39 cellular contexts compared by ENCODE assay signal in genomic region chr5:88425124-88425523, GRCh38.
"Had no signal": no experiment of that assay in that cellular context is flagged by ENCODE, and none has a peak within 500 bp of the region (broad histone marks: within the 10 kb centered on the region; RNA-seq: fewer than 3 reads in every experiment).

No MANE protein-coding gene starts in this region.

- H3K4me1 ChIP-seq: adrenal gland, ascending aorta, body of pancreas, breast epithelium had no signal

- ATAC-seq: activated naive CD4-positive, alpha-beta T cell treated with anti-CD3 and anti-CD28 coated beads, Interleukin-2, amount 50 U/mL, for 72 hours; activated naive CD8-positive, alpha-beta T cell treated with anti-CD3 and anti-CD28 coated beads, Interleukin-2, amount 50 U/mL, for 24 hours; activated T-cell treated with anti-CD3 and anti-CD28 coated beads, Interleukin-2, amount 50 U/mL, for 4 hours; activated T-cell treated with anti-CD3 and anti-CD28 coated beads, Interleukin-2, amount 50 U/mL, for 72 hours; activated T-helper 17 cell treated with anti-CD3 and anti-CD28 coated beads, Interleukin-2, amount 50 U/mL, for 72 hours; body of pancreas had no signal

- DNase-seq: activated effector memory CD4-positive, alpha-beta T cell treated with anti-CD3 and anti-CD28 coated beads, Interleukin-2, amount 50 U/mL, for 16 hours; activated effector memory CD4-positive, alpha-beta T cell treated with Interleukin-2 at 50 U/mL for 16 hours; activated gamma-delta T cell; activated gamma-delta T cell treated with Interleukin-2 at 50 U/mL for 16 hours; activated naive CD4-positive, alpha-beta T cell; activated naive CD4-positive, alpha-beta T cell treated with anti-CD3 and anti-CD28 coated beads for 36 hours; activated naive CD4-positive, alpha-beta T cell treated with anti-CD3 and anti-CD28 coated beads, Interleukin-2, amount 10 ng/mL, durations not matched to agents 7 days and 5 days; activated naive CD4-positive, alpha-beta T cell treated with anti-CD3 and anti-CD28 coated beads, Interleukin-2, amount 50 U/mL, for 16 hours; activated naive CD4-positive, alpha-beta T cell treated with Interleukin-2 at 50 U/mL for 16 hours; activated naive CD8-positive, alpha-beta T cell treated with anti-CD3 and anti-CD28 coated beads for 36 hours; activated naive CD8-positive, alpha-beta T cell treated with anti-CD3 and anti-CD28 coated beads, Interleukin-2, amount 10 ng/mL, durations not matched to agents 7 days and 5 days; activated naive CD8-positive, alpha-beta T cell treated with anti-CD3 and anti-CD28 coated beads, Interleukin-2, amount 50 U/mL, for 24 hours; activated T-cell treated with anti-CD3 and anti-CD28 coated beads, Interleukin-2, amount 50 U/mL, for 1 hour; activated T-cell treated with anti-CD3 and anti-CD28 coated beads, Interleukin-2, amount 50 U/mL, for 24 hours; activated T-cell treated with anti-CD3 and anti-CD28 coated beads, Interleukin-2, amount 50 U/mL, for 4 hours; activated T-cell treated with anti-CD3 and anti-CD28 coated beads, Interleukin-2, amount 50 U/mL, for 48 hours; activated T-cell treated with anti-CD3 and anti-CD28 coated beads, Interleukin-2, amount 50 U/mL, for 72 hours; adrenal gland; amniotic stem cell; amygdala; anterior cingulate cortex; aorta; body of pancreas; brain microvascular endothelial cell; caudate nucleus; central memory CD4-positive, alpha-beta T cell; cerebellar nuclear complex had no signal

- H3K36me3 ChIP-seq: adrenal gland, ascending aorta, brain microvascular endothelial cell, breast epithelium, cardiac muscle cell had no signal

- H3K27ac ChIP-seq: adrenal gland, ascending aorta, body of pancreas, brain microvascular endothelial cell, breast epithelium, cardiac muscle cell had no signal

- H3K27me3 Mint-ChIP-seq: activated naive CD4-positive, alpha-beta T cell treated with anti-CD3 and anti-CD28 coated beads, Interleukin-2, amount 10 ng/mL, durations not matched to agents 7 days and 5 days; activated naive CD8-positive, alpha-beta T cell treated with anti-CD3 and anti-CD28 coated beads, Interleukin-2, amount 10 ng/mL, durations not matched to agents 7 days and 5 days; central memory CD8-positive, alpha-beta T cell had no signal

- H3K4me3 Mint-ChIP-seq: activated naive CD4-positive, alpha-beta T cell treated with anti-CD3 and anti-CD28 coated beads for 36 hours; activated naive CD4-positive, alpha-beta T cell treated with anti-CD3 and anti-CD28 coated beads, Interleukin-2, amount 10 ng/mL, durations not matched to agents 7 days and 5 days; activated naive CD4-positive, alpha-beta T cell treated with anti-CD3 and anti-CD28 coated beads, Interleukin-2, amount 50 U/mL, for 24 hours; activated naive CD8-positive, alpha-beta T cell; activated naive CD8-positive, alpha-beta T cell treated with anti-CD3 and anti-CD28 coated beads for 36 hours; activated naive CD8-positive, alpha-beta T cell treated with anti-CD3 and anti-CD28 coated beads, Interleukin-2, amount 10 ng/mL, durations not matched to agents 7 days and 5 days; activated naive CD8-positive, alpha-beta T cell treated with anti-CD3 and anti-CD28 coated beads, Interleukin-2, amount 50 U/mL, for 24 hours; activated T-cell treated with anti-CD3 and anti-CD28 coated beads, Interleukin-2, amount 50 U/mL, for 24 hours; activated T-cell treated with anti-CD3 and anti-CD28 coated beads, Interleukin-2, amount 50 U/mL, for 4 hours; activated T-cell treated with anti-CD3 and anti-CD28 coated beads, Interleukin-2, amount 50 U/mL, for 72 hours; activated T-helper 1 cell treated with anti-CD3 and anti-CD28 coated beads, Interleukin-12 subunit alpha, Interleukin-12 subunit beta, Interleukin-2, Interleukin-4 antibody, amounts not matched to agents 30 ng/mL and 10 ng/mL and 1 ng/mL, durations not matched to agents 14 hours and 24 hours and 36 hours; activated T-helper 17 cell treated with anti-CD3 and anti-CD28 coated beads, Interleukin-2, amount 50 U/mL, for 72 hours; central memory CD8-positive, alpha-beta T cell had no signal

- FAIRE-seq: astrocyte, bronchial epithelial cell had no signal

- H3K27me3 ChIP-seq: adrenal gland, ascending aorta, body of pancreas, brain microvascular endothelial cell, breast epithelium, cardiac muscle cell had no signal

- H3K9me3 Mint-ChIP-seq: activated naive CD4-positive, alpha-beta T cell treated with anti-CD3 and anti-CD28 coated beads for 36 hours; activated naive CD4-positive, alpha-beta T cell treated with anti-CD3 and anti-CD28 coated beads, Interleukin-2, amount 10 ng/mL, durations not matched to agents 7 days and 5 days; activated naive CD4-positive, alpha-beta T cell treated with anti-CD3 and anti-CD28 coated beads, Interleukin-2, amount 50 U/mL, for 24 hours; activated naive CD4-positive, alpha-beta T cell treated with anti-CD3 and anti-CD28 coated beads, Interleukin-2, amount 50 U/mL, for 72 hours; activated naive CD8-positive, alpha-beta T cell treated with anti-CD3 and anti-CD28 coated beads for 36 hours; activated naive CD8-positive, alpha-beta T cell treated with anti-CD3 and anti-CD28 coated beads, Interleukin-2, amount 10 ng/mL, durations not matched to agents 7 days and 5 days; activated naive CD8-positive, alpha-beta T cell treated with anti-CD3 and anti-CD28 coated beads, Interleukin-2, amount 50 U/mL, for 24 hours; activated T-cell treated with anti-CD3 and anti-CD28 coated beads, Interleukin-2, amount 50 U/mL, for 24 hours; activated T-cell treated with anti-CD3 and anti-CD28 coated beads, Interleukin-2, amount 50 U/mL, for 4 hours; activated T-cell treated with anti-CD3 and anti-CD28 coated beads, Interleukin-2, amount 50 U/mL, for 72 hours; activated T-helper 1 cell treated with anti-CD3 and anti-CD28 coated beads, Interleukin-12 subunit alpha, Interleukin-12 subunit beta, Interleukin-2, Interleukin-4 antibody, amounts not matched to agents 30 ng/mL and 10 ng/mL and 1 ng/mL, durations not matched to agents 14 hours and 24 hours and 36 hours; activated T-helper 17 cell treated with anti-CD3 and anti-CD28 coated beads, Interleukin-2, amount 50 U/mL, for 72 hours; activated T-helper 2 cell treated with anti-CD3 and anti-CD28 coated beads, Interferon-gamma antibody, Interleukin-2, Interleukin-4, amounts not matched to agents 10 μg/mL and 5 μg/mL and 100 μg/mL, durations not matched to agents 14 hours and 24 hours and 36 hours; central memory CD8-positive, alpha-beta T cell had no signal

- H3K4me1 Mint-ChIP-seq: activated naive CD4-positive, alpha-beta T cell treated with anti-CD3 and anti-CD28 coated beads, Interleukin-2, amount 10 ng/mL, durations not matched to agents 7 days and 5 days; activated naive CD4-positive, alpha-beta T cell treated with anti-CD3 and anti-CD28 coated beads, Interleukin-2, amount 50 U/mL, for 24 hours; activated naive CD8-positive, alpha-beta T cell treated with anti-CD3 and anti-CD28 coated beads for 36 hours; activated naive CD8-positive, alpha-beta T cell treated with anti-CD3 and anti-CD28 coated beads, Interleukin-2, amount 10 ng/mL, durations not matched to agents 7 days and 5 days; activated naive CD8-positive, alpha-beta T cell treated with anti-CD3 and anti-CD28 coated beads, Interleukin-2, amount 50 U/mL, for 24 hours; activated T-helper 17 cell treated with anti-CD3 and anti-CD28 coated beads, Interleukin-2, amount 50 U/mL, for 72 hours; central memory CD8-positive, alpha-beta T cell had no signal

- H3K9me3 ChIP-seq: adrenal gland, ascending aorta, body of pancreas, breast epithelium had no signal

- H3K27ac Mint-ChIP-seq: activated naive CD4-positive, alpha-beta T cell treated with anti-CD3 and anti-CD28 coated beads for 36 hours; activated naive CD4-positive, alpha-beta T cell treated with anti-CD3 and anti-CD28 coated beads, Interleukin-2, amount 10 ng/mL, durations not matched to agents 7 days and 5 days; activated naive CD4-positive, alpha-beta T cell treated with anti-CD3 and anti-CD28 coated beads, Interleukin-2, amount 50 U/mL, for 24 hours; activated naive CD4-positive, alpha-beta T cell treated with anti-CD3 and anti-CD28 coated beads, Interleukin-2, amount 50 U/mL, for 72 hours; activated naive CD8-positive, alpha-beta T cell; activated naive CD8-positive, alpha-beta T cell treated with anti-CD3 and anti-CD28 coated beads for 36 hours; activated naive CD8-positive, alpha-beta T cell treated with anti-CD3 and anti-CD28 coated beads, Interleukin-2, amount 10 ng/mL, durations not matched to agents 7 days and 5 days; activated naive CD8-positive, alpha-beta T cell treated with anti-CD3 and anti-CD28 coated beads, Interleukin-2, amount 50 U/mL, for 24 hours; activated T-cell treated with anti-CD3 and anti-CD28 coated beads, Interleukin-2, amount 50 U/mL, for 24 hours; activated T-cell treated with anti-CD3 and anti-CD28 coated beads, Interleukin-2, amount 50 U/mL, for 72 hours; activated T-helper 1 cell treated with anti-CD3 and anti-CD28 coated beads, Interleukin-12 subunit alpha, Interleukin-12 subunit beta, Interleukin-2, Interleukin-4 antibody, amounts not matched to agents 30 ng/mL and 10 ng/mL and 1 ng/mL, durations not matched to agents 14 hours and 24 hours and 36 hours; activated T-helper 17 cell treated with anti-CD3 and anti-CD28 coated beads, Interleukin-2, amount 50 U/mL, for 72 hours; activated T-helper 2 cell treated with anti-CD3 and anti-CD28 coated beads, Interferon-gamma antibody, Interleukin-2, Interleukin-4, amounts not matched to agents 10 μg/mL and 5 μg/mL and 100 μg/mL, durations not matched to agents 14 hours and 24 hours and 36 hours had no signal

- H3K4me3 ChIP-seq: adrenal gland, ascending aorta, body of pancreas, breast epithelium, cardiac muscle cell had no signal

- H3K36me3 Mint-ChIP-seq: activated naive CD4-positive, alpha-beta T cell treated with anti-CD3 and anti-CD28 coated beads, Interleukin-2, amount 10 ng/mL, durations not matched to agents 7 days and 5 days; activated naive CD4-positive, alpha-beta T cell treated with anti-CD3 and anti-CD28 coated beads, Interleukin-2, amount 50 U/mL, for 24 hours; activated naive CD4-positive, alpha-beta T cell treated with anti-CD3 and anti-CD28 coated beads, Interleukin-2, amount 50 U/mL, for 72 hours; activated naive CD8-positive, alpha-beta T cell; activated naive CD8-positive, alpha-beta T cell treated with anti-CD3 and anti-CD28 coated beads for 36 hours; activated naive CD8-positive, alpha-beta T cell treated with anti-CD3 and anti-CD28 coated beads, Interleukin-2, amount 10 ng/mL, durations not matched to agents 7 days and 5 days had no signal
